9 cellular contexts compared by ENCODE assay signal in the genomic region with DNA sequence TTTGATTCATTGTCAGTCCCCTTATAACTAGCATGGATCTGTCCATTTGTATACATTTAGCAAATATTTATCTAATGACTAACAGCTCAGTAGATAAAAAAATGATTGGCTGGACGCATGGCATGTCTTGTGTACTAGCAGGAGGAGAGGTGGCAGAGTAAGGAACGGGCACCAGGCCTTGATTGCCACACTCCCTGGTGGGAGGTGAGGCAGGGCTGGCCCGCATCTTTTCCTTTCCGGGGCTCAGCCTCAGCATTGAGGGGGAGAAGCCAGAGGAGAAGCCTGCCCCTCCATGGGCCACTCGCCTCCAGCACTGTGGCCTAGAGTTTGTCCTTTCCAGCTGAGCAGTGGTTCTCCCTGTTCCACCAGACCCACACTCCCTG.
DNase-seq lines count a peak whose midpoint lies in the region; ATAC-seq and TF ChIP-seq lines count a peak whose summit lies in the region.
"Had no signal": no experiment of that assay in that cellular context is flagged by ENCODE, and none has a peak within 500 bp of the region (broad histone marks: within the 10 kb centered on the region; RNA-seq: fewer than 3 reads in every experiment).

No MANE protein-coding gene starts in this region.

- no peak for TF ChIP-seq CTCF in GM20000 (IDR thresholded peaks at IDR 0.05; ENCODE audit: extremely low read depth, missing control alignments)

- H3K36me3 ChIP-seq in SJCRH30 (peaks cover 42% of the 10 kb centered on the region), mucosa of rectum (ENCODE audit: control insufficient read depth in 2 of 2, insufficient read depth in 2 of 2, low read length in 2 of 2) (peaks cover 5 to 6% of the 10 kb centered on the region in 2 donors)

- peak; percentile 77 for DNase-seq in EL
- DNase-seq in SJCRH30 = peak in 1 of 2 experiments; percentile 56
- DNase-seq in GM20000 (ENCODE audit: low spot score) = no peak
- DNase-seq in putamen (ENCODE audit: low spot score) = no peak
- no peak for DNase-seq in activated gamma-delta T cell treated with Interleukin-2 at 50 U/mL for 16 hours
- no peak for DNase-seq in DMS 273 (lab: John Stamatoyannopoulos, UW; ENCODE audit: unreplicated experiment)
- DNase-seq: NCI-H2227 treated with DMSO at 0.1 percent for 48 hours had no signal

- peak; percentile 10 for ATAC-seq in HG02642 (IDR thresholded peaks at IDR 0.05; ENCODE audit: poor library complexity, unreplicated experiment)

- H3K4me3 ChIP-seq in SJCRH30 (peak overlapping the region; percentile 24), mucosa of rectum (ENCODE audit: low read length in 2 of 2) (no peak overlapping the region)

- H3K4me1 ChIP-seq in SJCRH30 = peaks cover 24% of the 10 kb centered on the region
- H3K4me1 ChIP-seq in mucosa of rectum (ENCODE audit: control insufficient read depth in 2 of 2, insufficient read depth in 2 of 2, low read length in 2 of 2) = peaks cover 3 to 17% of the 10 kb centered on the region in 2 donors

- H3K9ac ChIP-seq in mucosa of rectum (ENCODE audit: low read depth in 1 of 2, low read length in 2 of 2) = peak overlapping the region in 1 of 2 donors; percentile 30

- H3K27me3 ChIP-seq in SJCRH30 (no peaks in the 10 kb centered on the region), mucosa of rectum (ENCODE audit: control insufficient read depth in 2 of 2, insufficient read depth in 2 of 2, low read length in 2 of 2) (no peaks in the 10 kb centered on the region)

- no peaks in the 10 kb centered on the region for H3K9me3 ChIP-seq in SJCRH30 (replicated peaks)
- H3K9me3 ChIP-seq in mucosa of rectum (ENCODE audit: control insufficient read depth in 2 of 2, low read length in 2 of 2) = no peaks in the 10 kb centered on the region

- H3K27ac ChIP-seq in SJCRH30 = peak overlapping the region; percentile 89
- H3K27ac ChIP-seq in mucosa of rectum (ENCODE audit: low read depth in 2 of 2, low read length in 2 of 2) = peak overlapping the region; percentile 39 to 50
